ENCODE assay signal across 25 cellular contexts in the genomic region with DNA sequence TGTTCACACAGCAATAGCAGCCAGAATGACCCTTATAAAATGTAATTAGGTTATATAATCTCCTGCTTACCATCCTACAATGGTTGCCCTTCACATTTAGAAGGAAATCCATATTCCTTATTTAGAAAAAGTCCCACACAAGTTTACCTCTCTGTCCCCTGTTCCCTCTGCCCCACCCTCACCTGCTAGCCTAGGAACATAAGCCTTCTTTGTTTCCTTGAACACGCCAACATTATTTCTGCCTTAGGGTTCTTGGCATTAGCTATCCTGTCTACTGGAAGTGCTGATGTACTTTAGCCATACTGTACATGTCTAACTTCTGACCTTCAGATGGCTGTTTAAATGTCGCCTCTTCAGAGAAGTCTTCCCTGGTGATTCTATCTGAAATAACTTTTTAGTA. TPM values are rescaled to one million over a fixed set of nuclear protein-coding genes. Genes with fewer than 3 reads are reported as not detected.
"Had no signal": no experiment of that assay in that cellular context is flagged by ENCODE, and none has a peak within 500 bp of the region (broad histone marks: within the 10 kb centered on the region; RNA-seq: fewer than 3 reads in every experiment).

No MANE protein-coding gene starts in this region.

- H3K4me1 ChIP-seq: lower lobe of right lung, neural progenitor cell, parathyroid adenoma, right lobe of liver, upper lobe of right lung, uterus had no signal

- ATAC-seq: left ventricle myocardium superior; lower lobe of right lung; naive thymus-derived CD4-positive, alpha-beta T cell; right lobe of liver; stimulated activated naive B cell treated with anti-CD40 and anti-IgM and Interleukin-4, amounts not matched to agents 10 μg/mL and 1 μg/mL and 100 μg/mL, for 72 hours; upper lobe of right lung had no signal

- H3K27me3 ChIP-seq: neural progenitor cell, right lobe of liver, tibial nerve, upper lobe of right lung, uterus had no signal

- H3K4me3 Mint-ChIP-seq: dendritic cell treated with granulocyte-macrophage colony-stimulating factor and Interleukin-4, amounts not matched to agents 40 ng/mL and 50 ng/mL, for 4 days; endodermal cell; memory B cell; naive thymus-derived CD4-positive, alpha-beta T cell; nephron; neural progenitor cell; stimulated activated naive B cell treated with anti-CD40 and anti-IgM and Interleukin-4, amounts not matched to agents 10 μg/mL and 1 μg/mL and 100 μg/mL, for 72 hours; stimulated activated naive CD8-positive, alpha-beta T cell treated with anti-CD3 and anti-CD28 coated beads, Interleukin-15, Interleukin-2, amounts not matched to agents 100 ng/mL and 50 ng/mL, for 24 hours had no signal

- H3K27me3 Mint-ChIP-seq: dendritic cell treated with granulocyte-macrophage colony-stimulating factor and Interleukin-4, amounts not matched to agents 40 ng/mL and 50 ng/mL, for 4 days; progenitor cell of endocrine pancreas had no signal

- H2AFZ ChIP-seq: parathyroid adenoma had no signal

- H3K9ac ChIP-seq: neural progenitor cell, parathyroid adenoma had no signal

- H3K4me3 ChIP-seq: lower lobe of right lung, neural progenitor cell, right lobe of liver, thoracic aorta, tibial nerve, upper lobe of right lung, uterus had no signal

- H3K9me3 Mint-ChIP-seq: dendritic cell treated with granulocyte-macrophage colony-stimulating factor and Interleukin-4, amounts not matched to agents 40 ng/mL and 50 ng/mL, for 4 days; endodermal cell; memory B cell; naive thymus-derived CD4-positive, alpha-beta T cell; nephron; neural progenitor cell; stimulated activated naive B cell treated with anti-CD40 and anti-IgM and Interleukin-4, amounts not matched to agents 10 μg/mL and 1 μg/mL and 100 μg/mL, for 72 hours; stimulated activated naive CD8-positive, alpha-beta T cell treated with anti-CD3 and anti-CD28 coated beads, Interleukin-15, Interleukin-2, amounts not matched to agents 100 ng/mL and 50 ng/mL, for 24 hours had no signal

- DNase-seq: effector CD8-positive, alpha-beta T cell; endodermal cell; erythroblast; kidney; left ventricle myocardium superior; lower lobe of right lung; naive thymus-derived CD4-positive, alpha-beta T cell; right lobe of liver; small intestine; stimulated activated CD4-positive, alpha-beta T cell treated with anti-CD3 and anti-CD28 coated beads, Interleukin-15, amount 100 ng/mL, for 24 hours; stimulated activated CD4-positive, alpha-beta T cell treated with anti-CD3 and anti-CD28 coated beads, Interleukin-2, amount 100 ng/mL, for 48 hours; stimulated activated naive B cell treated with anti-CD40 and anti-IgM and Interleukin-4, amounts not matched to agents 10 μg/mL and 1 μg/mL and 100 μg/mL, for 72 hours; upper lobe of right lung; uterus had no signal

- H3K27ac Mint-ChIP-seq: dendritic cell treated with granulocyte-macrophage colony-stimulating factor and Interleukin-4, amounts not matched to agents 40 ng/mL and 50 ng/mL, for 4 days; endodermal cell; memory B cell; naive thymus-derived CD4-positive, alpha-beta T cell; nephron; neural progenitor cell; progenitor cell of endocrine pancreas; stimulated activated naive B cell treated with anti-CD40 and anti-IgM and Interleukin-4, amounts not matched to agents 10 μg/mL and 1 μg/mL and 100 μg/mL, for 72 hours; stimulated activated naive CD8-positive, alpha-beta T cell treated with anti-CD3 and anti-CD28 coated beads, Interleukin-15, Interleukin-2, amounts not matched to agents 100 ng/mL and 50 ng/mL, for 24 hours had no signal

- H3K36me3 Mint-ChIP-seq: memory B cell; naive thymus-derived CD4-positive, alpha-beta T cell; neural progenitor cell; stimulated activated naive B cell treated with anti-CD40 and anti-IgM and Interleukin-4, amounts not matched to agents 10 μg/mL and 1 μg/mL and 100 μg/mL, for 72 hours had no signal

- H3K4me1 Mint-ChIP-seq: stimulated activated naive B cell treated with anti-CD40 and anti-IgM and Interleukin-4, amounts not matched to agents 10 μg/mL and 1 μg/mL and 100 μg/mL, for 72 hours had no signal

- H3K79me2 ChIP-seq: parathyroid adenoma had no signal

- H3K9me3 ChIP-seq: lower lobe of right lung, right lobe of liver, thoracic aorta, tibial nerve, upper lobe of right lung, uterus had no signal

- H3K27ac ChIP-seq: lower lobe of right lung, neural progenitor cell, parathyroid adenoma, right lobe of liver, thoracic aorta, tibial nerve, upper lobe of right lung, uterus had no signal

- H3K36me3 ChIP-seq: lower lobe of right lung, neural progenitor cell, right lobe of liver, thoracic aorta, tibial nerve, upper lobe of right lung, uterus had no signal

RNA-seq across cellular contexts. Expression of a gene that starts 48.5 kb away (rescaled TPM):
- total RNA-seq: cerebellum; endodermal cell; lower lobe of right lung; mononuclear cell; naive thymus-derived CD4-positive, alpha-beta T cell had no signal
- polyA plus RNA-seq: naive thymus-derived CD4-positive, alpha-beta T cell had no signal
